17 cellular contexts compared by ENCODE assay signal in genomic region chr1:119808491-119808890, GRCh38. TPM values are rescaled to one million over a fixed set of nuclear protein-coding genes. Genes with fewer than 3 reads are reported as not detected.
DNase-seq lines count a peak whose midpoint lies in the region; ATAC-seq, FAIRE-seq and TF ChIP-seq lines count a peak whose summit lies in the region.
"Had no signal": no experiment of that assay in that cellular context is flagged by ENCODE, and none has a peak within 500 bp of the region (broad histone marks: within the 10 kb centered on the region; RNA-seq: fewer than 3 reads in every experiment).

No MANE protein-coding gene starts in this region.

- ATAC-seq in HG02759 (IDR thresholded peaks at IDR 0.05; ENCODE audit: unreplicated experiment), result no peak

- FAIRE-seq in bronchial epithelial cell (lab: Jason Lieb, UNC), result no peak

- in situ Hi-C loops in GM13977 (cut with MboI; ENCODE audit: low pct_unique_long_range_greater_than_20kb, low sequenced_read_pairs, unreplicated experiment), result no loop called here

- DNase-seq in AG08396 (ENCODE audit: low spot score) (peak; percentile 23), GM13977 (ENCODE audit: low spot score) (no peak), MG63 (peak; percentile 30), bronchial epithelial cell (ENCODE audit: low read depth) (peak; percentile 9), NCI-H2227 (lab: John Stamatoyannopoulos, UW; ENCODE audit: unreplicated experiment) (no peak), NCI-H510A treated with DMSO at 0.1 percent for 48 hours (lab: John Stamatoyannopoulos, UW) (no peak), 8988T (no peak)

- H3K36me3 ChIP-seq in MG63 (no peaks in the 10 kb centered on the region), bronchial epithelial cell (ENCODE audit: control insufficient read depth, insufficient read depth, low read length) (no peaks in the 10 kb centered on the region)
- H3K36me3 ChIP-seq: ascending aorta, uterus had no signal

- H3K4me3 ChIP-seq in MG63 (no peak overlapping the region), bronchial epithelial cell (ENCODE audit: low read depth, low read length) (no peak overlapping the region)
- H3K4me3 ChIP-seq: ascending aorta, lung, smooth muscle cell, testis, uterus had no signal

- no peaks in the 10 kb centered on the region for H3K9me3 ChIP-seq in MG63
- H3K9me3 ChIP-seq: ascending aorta, testis, uterus had no signal

- H3K27me3 ChIP-seq in MG63, result peaks cover 29% of the 10 kb centered on the region
- H3K27me3 ChIP-seq in bronchial epithelial cell (ENCODE audit: control insufficient read depth, insufficient read depth, low read length), result peaks cover 5% of the 10 kb centered on the region
- H3K27me3 ChIP-seq: ascending aorta, testis, uterus had no signal

- TF ChIP-seq CTCF in GM13977 (IDR thresholded peaks at IDR 0.05; ENCODE audit: extremely low read depth, insufficient read depth, missing control alignments) (peak; percentile 1), bronchial epithelial cell (IDR thresholded peaks at IDR 0.05; ENCODE audit: insufficient read depth, low read length, severe bottlenecking) (no peak)

RNA-seq across cellular contexts. Expression of gene REG4, which starts 2.8 kb away (rescaled TPM):
- not detected in 2 replicates for total RNA-seq in MG63 (2014; rRNA removed; shearing (Covaris generic); ENCODE audit: low replicate concordance)
- not detected in 2 replicates for total RNA-seq in bronchial epithelial cell
- total RNA-seq: ascending aorta, cerebellum, epithelial cell of proximal tubule, glomerular endothelial cell, kidney epithelial cell, lung, smooth muscle cell, uterus had no signal

RNA-seq across cellular contexts. Expression of gene HMGCS2, which starts 39.8 kb away (rescaled TPM):
- total RNA-seq in MG63 (2014; rRNA removed; shearing (Covaris generic); ENCODE audit: low replicate concordance), result not detected in 2 replicates
- 0.26 and 0.38 TPM in 2 replicates for total RNA-seq in bronchial epithelial cell
- total RNA-seq: epithelial cell of proximal tubule, glomerular endothelial cell, kidney epithelial cell, smooth muscle cell had no signal

Comparison
In these comparisons a context has a peak if more than half of its experiments do, and no peak if none do; other contexts are left out.
1. DNase-seq: peak in AG08396 (single experiment), MG63 (single experiment) and bronchial epithelial cell (single experiment); none in GM13977 (single experiment), NCI-H2227 (single experiment), NCI-H510A treated with DMSO at 0.1 percent for 48 hours (single experiment) and 8988T (single experiment).